In the genomic region with DNA sequence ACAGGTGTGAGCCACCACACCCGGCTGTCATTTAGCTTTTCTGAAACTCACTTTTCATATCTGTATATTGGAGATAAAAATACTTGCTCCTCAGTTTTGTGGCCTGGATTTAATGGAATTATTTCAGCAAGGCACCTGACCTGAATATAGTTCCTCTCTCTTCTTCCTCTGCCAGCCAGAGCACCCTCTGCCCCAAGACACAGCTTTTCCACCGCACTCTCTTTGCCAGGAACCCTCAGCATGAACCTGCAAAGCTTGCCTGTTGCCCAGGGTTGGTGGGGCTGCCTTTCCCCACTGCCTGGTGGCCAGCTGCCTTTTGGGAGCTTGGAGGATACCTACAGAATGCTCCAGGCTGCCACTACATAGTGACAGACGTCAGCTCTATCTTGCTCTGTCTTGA, we compare ENCODE assay signal across 20 cellular contexts. TPM values are rescaled to one million over a fixed set of nuclear protein-coding genes. Genes with fewer than 3 reads are reported as not detected.
"Had no signal": no experiment of that assay in that cellular context is flagged by ENCODE, and none has a peak within 500 bp of the region (broad histone marks: within the 10 kb centered on the region; RNA-seq: fewer than 3 reads in every experiment).

No MANE protein-coding gene starts in this region.

- H3K27ac Mint-ChIP-seq: mesothelial cell of epicardium; T-helper 2 cell treated with Interferon-gamma antibody and Interleukin-4, amounts not matched to agents 5 μg/mL and 100 μg/mL, for 36 hours; type B pancreatic cell had no signal

- H3K27ac ChIP-seq: coronary artery, esophagus squamous epithelium, gastrocnemius medialis, prostate gland, thoracic aorta, vagina had no signal

- H3K36me3 ChIP-seq: esophagus squamous epithelium, gastrocnemius medialis, prostate gland, thoracic aorta, vagina had no signal

- H3K9me3 ChIP-seq: esophagus squamous epithelium, gastrocnemius medialis, prostate gland, thoracic aorta, vagina had no signal

- H3K27me3 ChIP-seq: esophagus squamous epithelium, gastrocnemius medialis, vagina had no signal

- H3K4me3 ChIP-seq: coronary artery, esophagus squamous epithelium, gastrocnemius medialis, prostate gland, thoracic aorta, vagina had no signal

- DNase-seq: activated CD4-positive, alpha-beta T cell treated with anti-CD3 and anti-CD28 coated beads, Interleukin-2, amount 50 U/mL, for 4 hours; activated CD8-positive, alpha-beta memory T cell treated with anti-CD3 and anti-CD28 coated beads for 24 hours; activated CD8-positive, alpha-beta memory T cell treated with anti-CD3 and anti-CD28 coated beads, Interleukin-2, amount 50 U/mL, for 48 hours; activated gamma-delta T cell treated with Interleukin-2 at 50 U/mL for 16 hours; cerebellar nuclear complex; esophagus squamous epithelium; gastrocnemius medialis; left ventricle myocardium superior; mammary epithelial cell; stimulated activated CD4-positive, alpha-beta T cell treated with anti-CD3 and anti-CD28 coated beads, Interleukin-4, amount 100 ng/mL, for 1 hour; stimulated activated naive CD4-positive, alpha-beta T cell treated with Interleukin-2 at 50 U/mL for 16 hours had no signal

- H3K4me1 ChIP-seq: gastrocnemius medialis, prostate gland, vagina had no signal

- H3K27me3 Mint-ChIP-seq: natural killer cell treated with Interleukin-12 subunit alpha and Interleukin-12 subunit beta and Interleukin-15 and Interleukin-18, amount 100 ng/mL, for 72 hours; type B pancreatic cell had no signal

- H3K4me3 Mint-ChIP-seq: mesothelial cell of epicardium; natural killer cell treated with Interleukin-12 subunit alpha and Interleukin-12 subunit beta and Interleukin-15 and Interleukin-18, amount 100 ng/mL, for 72 hours; T-helper 2 cell treated with Interferon-gamma antibody and Interleukin-4, amounts not matched to agents 5 μg/mL and 100 μg/mL, for 36 hours; type B pancreatic cell had no signal

- H3K36me3 Mint-ChIP-seq: natural killer cell treated with Interleukin-12 subunit alpha and Interleukin-12 subunit beta and Interleukin-15 and Interleukin-18, amount 100 ng/mL, for 72 hours; type B pancreatic cell had no signal

- ATAC-seq: gastrocnemius medialis; left ventricle myocardium superior; natural killer cell treated with Interleukin-12 subunit alpha and Interleukin-12 subunit beta and Interleukin-15 and Interleukin-18, amount 100 ng/mL, for 72 hours had no signal

- H3K9me3 Mint-ChIP-seq: natural killer cell treated with Interleukin-12 subunit alpha and Interleukin-12 subunit beta and Interleukin-15 and Interleukin-18, amount 100 ng/mL, for 72 hours; type B pancreatic cell had no signal

- H3K4me1 Mint-ChIP-seq: mesothelial cell of epicardium had no signal

RNA-seq across cellular contexts. Expression of a gene that starts 3.1 kb away (rescaled TPM):
- total RNA-seq: esophagus squamous epithelium; gastrocnemius medialis; left ventricle myocardium superior; mammary epithelial cell; mesothelial cell of epicardium; natural killer cell treated with Interleukin-12 subunit alpha and Interleukin-12 subunit beta and Interleukin-15 and Interleukin-18, amount 100 ng/mL, for 72 hours; osteocyte; thoracic aorta; vagina had no signal
